ENCODE assay signal across 8 cellular contexts in the genomic region with DNA sequence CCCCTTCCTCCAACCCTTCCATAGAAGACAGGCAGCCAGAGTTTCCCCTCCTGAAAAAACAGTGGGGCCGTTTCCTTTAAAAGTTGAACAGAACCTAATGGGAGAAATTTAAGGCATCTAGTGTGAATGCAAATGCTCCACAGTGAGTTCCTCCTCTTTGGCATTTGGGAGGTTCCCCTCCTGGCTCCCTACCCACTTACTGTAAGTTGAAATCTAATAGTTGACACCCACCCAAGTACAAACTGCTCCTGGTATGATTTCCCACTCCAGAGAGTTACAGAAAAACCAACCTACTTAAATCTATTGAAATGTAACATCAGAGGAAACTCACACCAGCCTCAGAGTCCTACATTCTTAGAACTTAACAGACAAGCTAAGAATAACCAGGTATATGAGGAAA. TPM values are rescaled to one million over a fixed set of nuclear protein-coding genes. Genes with fewer than 3 reads are reported as not detected.
"Had no signal": no experiment of that assay in that cellular context is flagged by ENCODE, and none has a peak within 500 bp of the region (broad histone marks: within the 10 kb centered on the region; RNA-seq: fewer than 3 reads in every experiment).

No MANE protein-coding gene starts in this region.

- H3K4me3 Mint-ChIP-seq: HFFc6, IgD-negative memory B cell had no signal

- DNase-seq: GM23248, GOT3, H7, HFFc6, KBM-7 had no signal

- H3K9me3 Mint-ChIP-seq: HFFc6 had no signal

- H3K4me1 Mint-ChIP-seq: IgD-negative memory B cell had no signal

- H3K27ac Mint-ChIP-seq: HFFc6, IgD-negative memory B cell had no signal

- H3K36me3 Mint-ChIP-seq: IgD-negative memory B cell had no signal

RNA-seq across cellular contexts. Expression of gene ENPEP, which starts 17.6 kb away (rescaled TPM):
- total RNA-seq: HepG2, HT1080 had no signal
- polyA plus RNA-seq: HepG2, IgD-negative memory B cell had no signal
